Comparison of ENCODE assay signal across 9 cellular contexts in the genomic region with DNA sequence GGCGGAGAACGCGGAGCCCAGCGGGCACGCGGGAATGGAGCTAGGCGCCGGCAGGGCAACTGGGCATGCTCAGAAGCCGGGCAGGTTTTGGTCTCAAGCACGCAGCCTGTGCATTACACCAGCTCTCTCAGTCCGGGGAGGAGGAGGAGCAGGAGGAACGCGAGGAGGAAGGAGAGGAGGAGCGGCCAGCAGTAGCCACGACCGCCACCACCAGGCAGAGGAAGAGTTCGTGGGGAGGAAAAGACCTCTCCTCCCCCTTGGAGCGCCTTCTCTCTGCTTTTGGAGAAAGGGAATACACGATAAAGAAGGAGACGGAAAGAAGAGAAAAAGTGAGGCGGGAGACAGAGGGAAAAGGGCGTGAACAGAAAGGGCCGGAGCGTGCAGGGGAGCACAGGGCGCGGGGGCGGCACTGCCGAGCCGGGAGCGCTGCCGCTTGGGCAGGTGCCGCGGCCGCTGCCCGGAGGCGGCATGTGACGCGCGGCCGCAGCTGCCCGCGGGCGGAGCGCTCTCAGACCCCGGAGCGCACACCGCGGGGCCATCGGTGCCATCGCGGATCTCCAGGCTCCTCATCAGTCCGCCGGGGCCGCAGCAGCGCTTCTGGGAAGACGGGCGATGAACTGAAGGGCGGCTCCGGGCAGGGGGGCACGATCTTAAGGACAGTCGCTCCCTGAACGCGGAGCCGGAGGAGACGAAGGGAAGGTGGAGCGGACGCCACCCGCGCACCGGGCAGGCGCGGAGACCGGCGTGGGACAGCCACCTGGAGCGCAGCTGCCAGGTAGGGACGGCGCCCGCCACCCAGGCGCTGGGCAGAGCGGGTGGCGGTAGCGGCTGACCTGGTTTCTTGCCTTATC. TPM values are rescaled to one million over a fixed set of nuclear protein-coding genes. Genes with fewer than 3 reads are reported as not detected.
DNase-seq lines count a peak whose midpoint lies in the region; ATAC-seq and TF ChIP-seq lines count a peak whose summit lies in the region.
"Had no signal": no experiment of that assay in that cellular context is flagged by ENCODE, and none has a peak within 500 bp of the region (broad histone marks: within the 10 kb centered on the region; RNA-seq: fewer than 3 reads in every experiment).

TSS of gene CHRM3 (plus strand) at position 116 of the 851 bp plus-strand sequence. CDS start 520,884 bp downstream, outside the sequence.

- under 1% methylated on average over 82 of the region's 82 CpGs for WGBS in thymus

- H3K9me3 ChIP-seq in RWPE2 (ENCODE audit: severe bottlenecking), result no peaks in the 10 kb centered on the region
- H3K9me3 ChIP-seq in mononuclear cell (ENCODE audit: low read depth, low read length), result no peaks in the 10 kb centered on the region
- H3K9me3 ChIP-seq in thymus (ENCODE audit: control insufficient read depth), result no peaks in the 10 kb centered on the region
- H3K9me3 ChIP-seq in A673 (ENCODE audit: low read depth, low read length, poor library complexity, severe bottlenecking), result no peaks in the 10 kb centered on the region

- CTCF ChIA-PET in A673 (lab: Charles Lee), result no interaction called here

- peak; percentile 49 for DNase-seq in activated CD4-positive, alpha-beta T cell treated with anti-CD3 and anti-CD28 coated beads for 48 hours
- no peak for DNase-seq in activated CD4-positive, alpha-beta T cell treated with anti-CD3 and anti-CD28 coated beads, Interleukin-2, amount 50 U/mL, for 1 hour
- no peak for DNase-seq in RWPE2 (ENCODE audit: low spot score)
- peak; percentile 83 for DNase-seq in ecto neural progenitor cell (ENCODE audit: low spot score)
- no peak for DNase-seq in DMS79 treated with DMSO at 0.1 percent for 48 hours (lab: John Stamatoyannopoulos, UW)
- no peak for DNase-seq in A673 (ENCODE audit: low spot score)
- DNase-seq: DND-41 had no signal

- intact Hi-C loops in A673 (cut with micrococcal nuclease; ENCODE audit: unreplicated experiment), result no loop called here

- no peak for TF ChIP-seq CTCF in RWPE2 (IDR thresholded peaks at IDR 0.05; ENCODE audit: poor library complexity, severe bottlenecking)
- no peak for TF ChIP-seq CTCF in A673 (conservative IDR thresholded peaks at IDR 0.05; ENCODE audit: low read depth, low read length)

- H3K4me3 ChIP-seq in RWPE2 (ENCODE audit: severe bottlenecking) (peak within 1 kb of the TSS; percentile 17), mononuclear cell (ENCODE audit: low read length) (peak within 1 kb of the TSS; percentile 2), thymus (ENCODE audit: low read length) (peak within 1 kb of the TSS; percentile 28), A673 (ENCODE audit: low read depth, low read length, poor library complexity, severe bottlenecking) (no peak within 1 kb of the TSS)

- H3K36me3 ChIP-seq in RWPE2 (ENCODE audit: low read depth) (no peaks in the 10 kb centered on the region), thymus (ENCODE audit: control insufficient read depth, insufficient read depth) (no peaks in the 10 kb centered on the region), A673 (ENCODE audit: insufficient read depth, low read length, poor library complexity, severe bottlenecking) (no peaks in the 10 kb centered on the region)

- H3K27me3 ChIP-seq in RWPE2 (ENCODE audit: insufficient read depth, poor library complexity, severe bottlenecking) (peaks cover 54% of the 10 kb centered on the region), mononuclear cell (ENCODE audit: insufficient read depth, low read length) (peaks cover 53% of the 10 kb centered on the region), thymus (ENCODE audit: control insufficient read depth, insufficient read depth) (peaks cover 24% of the 10 kb centered on the region), A673 (replicated peaks; ENCODE audit: insufficient read depth, low read depth, low read length, poor library complexity) (peaks cover 42% of the 10 kb centered on the region)

- POLR2A ChIA-PET in A673 (lab: Charles Lee; ENCODE audit: low non-redundant PET), result no interaction called here

- no peaks in the 10 kb centered on the region for H3K4me1 ChIP-seq in RWPE2 (ENCODE audit: insufficient read depth, poor library complexity, severe bottlenecking)
- peaks cover 22% of the 10 kb centered on the region for H3K4me1 ChIP-seq in mononuclear cell (ENCODE audit: insufficient read depth, low read length)
- no peaks in the 10 kb centered on the region for H3K4me1 ChIP-seq in thymus (ENCODE audit: control insufficient read depth, insufficient read depth, low read length)
- no peaks in the 10 kb centered on the region for H3K4me1 ChIP-seq in A673 (ENCODE audit: insufficient read depth, low read length, poor library complexity, severe bottlenecking)

- ATAC-seq in RWPE2 (ENCODE audit: low read depth), result peak; percentile 78

- H3K27ac ChIP-seq in RWPE2 (ENCODE audit: poor library complexity, severe bottlenecking), result no peak within 1 kb of the TSS
- H3K27ac ChIP-seq in thymus (ENCODE audit: low read depth), result no peak within 1 kb of the TSS
- no peak within 1 kb of the TSS for H3K27ac ChIP-seq in A673 (ENCODE audit: low read depth, low read length, poor library complexity, severe bottlenecking)

- BruUV-seq in A673 (replicated peaks; lab: Mats Ljungman, UMichigan), result no TSS peak

RNA-seq across cellular contexts. Expression of gene CHRM3, which starts in this region (rescaled TPM):
- total RNA-seq in mononuclear cell, result 0.10 TPM
- polyA plus RNA-seq in thymus, result 0.11 TPM
- not detected in 2 replicates for total RNA-seq in A673 (2021)

Comparison
In these comparisons a context has a peak if more than half of its experiments do, and no peak if none do; other contexts are left out.
1. DNase-seq: peak in activated CD4-positive, alpha-beta T cell treated with anti-CD3 and anti-CD28 coated beads for 48 hours (single experiment) and ecto neural progenitor cell (single experiment); none in activated CD4-positive, alpha-beta T cell treated with anti-CD3 and anti-CD28 coated beads, Interleukin-2, amount 50 U/mL, for 1 hour (single experiment), RWPE2 (single experiment), DMS79 treated with DMSO at 0.1 percent for 48 hours (single experiment) and A673 (single experiment).